Comparison of ENCODE assay signal across 18 cellular contexts in genomic region chr11:102117472-102118113, GRCh38. TPM values are rescaled to one million over a fixed set of nuclear protein-coding genes. Genes with fewer than 3 reads are reported as not detected.
DNase-seq lines count a peak whose midpoint lies in the region; ATAC-seq and TF ChIP-seq lines count a peak whose summit lies in the region.
"Had no signal": no experiment of that assay in that cellular context is flagged by ENCODE, and none has a peak within 500 bp of the region (broad histone marks: within the 10 kb centered on the region; RNA-seq: fewer than 3 reads in every experiment).

No MANE protein-coding gene starts in this region.

- BruUV-seq in HCT116 (replicated peaks; lab: Mats Ljungman, UMichigan) = no TSS peak

- H3K27ac Mint-ChIP-seq in activated naive CD4-positive, alpha-beta T cell treated with anti-CD3 and anti-CD28 coated beads, Interleukin-2, amount 50 U/mL, for 72 hours = no peak overlapping the region
- H3K27ac Mint-ChIP-seq: activated T-helper 17 cell treated with anti-CD3 and anti-CD28 coated beads, Interleukin-2, amount 50 U/mL, for 72 hours; CD4-positive, CD25-positive, alpha-beta regulatory T cell had no signal

- POLR2A ChIA-PET in HCT116 (lab: Charles Lee) = no interaction called here

- H3K27me3 ChIP-seq in HCT116 (ENCODE audit: insufficient read depth, low read length) (no peaks in the 10 kb centered on the region), hepatocyte (no peaks in the 10 kb centered on the region), thoracic aorta (replicated peaks; ENCODE audit: insufficient read depth) (no peaks in the 10 kb centered on the region)
- H3K27me3 ChIP-seq: suprapubic skin had no signal

- H3K9me3 ChIP-seq in HCT116 (ENCODE audit: control insufficient read depth in 1 of 2, insufficient read depth in 1 of 2, low read depth in 1 of 2, low read length in 2 of 2) (no peaks in the 10 kb centered on the region), hepatocyte (ENCODE audit: low read depth) (no peaks in the 10 kb centered on the region), thoracic aorta (no peaks in the 10 kb centered on the region)
- H3K9me3 ChIP-seq: mucosa of descending colon, suprapubic skin had no signal

- no peak for TF ChIP-seq POLR2A in HCT116 (IDR thresholded peaks at IDR 0.05; ENCODE audit: borderline replicate concordance, extremely low read depth, insufficient read depth, insufficient read length)

- H2AFZ ChIP-seq in HCT116 (ENCODE audit: low read depth, low read length, poor library complexity, severe bottlenecking) (no peak overlapping the region), hepatocyte (no peak overlapping the region)

- TF ChIP-seq CTCF in HCT116 (IDR thresholded peaks at IDR 0.05 in 2 of 3, conservative IDR thresholded peaks at IDR 0.05 in 1 of 3; ENCODE audit: borderline replicate concordance in 1 of 3, insufficient read depth in 1 of 3, low read depth in 2 of 3, low read length in 2 of 3) = no peak
- TF ChIP-seq CTCF in hepatocyte (IDR thresholded peaks at IDR 0.05; ENCODE audit: poor library complexity) = no peak
- TF ChIP-seq CTCF in thoracic aorta (IDR thresholded peaks at IDR 0.05) = no peak

- H3K36me3 ChIP-seq in HCT116 (ENCODE audit: control insufficient read depth in 1 of 2, insufficient read depth in 2 of 2, low read length in 2 of 2) (peaks cover 0 to 16% of the 10 kb centered on the region in 2 experiments; a peak in 1 of 4 replicates), hepatocyte (replicated peaks; ENCODE audit: insufficient read depth, low read depth) (no peaks in the 10 kb centered on the region), thoracic aorta (no peaks in the 10 kb centered on the region)
- H3K36me3 ChIP-seq: suprapubic skin had no signal

- H4K20me1 ChIP-seq in HCT116 (ENCODE audit: insufficient read depth) (no peaks in the 10 kb centered on the region), hepatocyte (ENCODE audit: insufficient read depth, poor library complexity, severe bottlenecking) (peaks cover 52% of the 10 kb centered on the region)

- no peak for TF ChIP-seq RAD21 in HCT116 (IDR thresholded peaks at IDR 0.05; ENCODE audit: low read depth)

- no peak overlapping the region for H3K9ac ChIP-seq in HCT116 (ENCODE audit: low read length)

- intact Hi-C loops in HCT116 (cut with micrococcal nuclease) = no loop called here

- no peaks in the 10 kb centered on the region for H3K36me3 Mint-ChIP-seq in activated naive CD4-positive, alpha-beta T cell treated with anti-CD3 and anti-CD28 coated beads, Interleukin-2, amount 50 U/mL, for 72 hours
- H3K36me3 Mint-ChIP-seq: CD4-positive, CD25-positive, alpha-beta regulatory T cell had no signal

- no peak for DNase-seq in HCT116 (ENCODE audit: low read depth, low spot score)
- DNase-seq in amniotic epithelial cell (ENCODE audit: low read depth) = peak; percentile 65
- no peak for DNase-seq in hepatocyte (ENCODE audit: low spot score)
- no peak for DNase-seq in thoracic aorta (ENCODE audit: low spot score)
- DNase-seq in activated naive CD4-positive, alpha-beta T cell treated with anti-CD3 and anti-CD28 coated beads, Interleukin-2, amount 50 U/mL, for 72 hours (ENCODE audit: low spot score in 2 of 2) = no peak
- DNase-seq in NCI-H1694 (lab: John Stamatoyannopoulos, UW) = no peak
- DNase-seq: activated CD4-positive, alpha-beta T cell treated with anti-CD3 and anti-CD28 coated beads, Interleukin-2, amount 50 U/mL, for 4 hours; anterior cingulate cortex; CD4-positive, CD25-positive, alpha-beta regulatory T cell; mucosa of descending colon; NCI-H1048; NCI-H2171 treated with DMSO at 0.1 percent for 48 hours; posterior cingulate gyrus; SIG-M5; stimulated activated CD4-positive, alpha-beta T cell treated with anti-CD3 and anti-CD28 coated beads, Interleukin-15, amount 100 ng/mL, for 24 hours had no signal

- whole genome bisulfite sequencing in hepatocyte (ENCODE audit: low lambda C conversion rate, missing lambda C conversion rate) = 21% methylated on average over 4 of the region's 4 CpGs

- no peaks in the 10 kb centered on the region for H3K9me2 ChIP-seq in HCT116 (ENCODE audit: insufficient read depth)
- H3K9me2 ChIP-seq in hepatocyte (replicated peaks; ENCODE audit: insufficient read depth) = no peaks in the 10 kb centered on the region

- CTCF ChIA-PET in HCT116 (lab: Charles Lee) = no interaction called here

- no peak overlapping the region for H3K4me3 ChIP-seq in HCT116 (replicated peaks in 1 of 2; ENCODE audit: low read depth in 1 of 2, low read length in 2 of 2)
- H3K4me3 ChIP-seq in hepatocyte = no peak overlapping the region
- peak overlapping the region; percentile 33 for H3K4me3 ChIP-seq in thoracic aorta
- H3K4me3 ChIP-seq: mucosa of descending colon, suprapubic skin had no signal

- no peak overlapping the region for H3K27ac ChIP-seq in HCT116 (ENCODE audit: low read depth, low read length)
- peak overlapping the region; percentile 97 for H3K27ac ChIP-seq in hepatocyte
- peak overlapping the region; percentile 16 to 26 for H3K27ac ChIP-seq in thoracic aorta
- H3K27ac ChIP-seq: suprapubic skin had no signal

- H3K4me1 ChIP-seq in HCT116 (ENCODE audit: control insufficient read depth in 1 of 2, insufficient read depth in 2 of 2, low read length in 2 of 2) (peaks cover 91 to 98% of the 10 kb centered on the region in 2 experiments), hepatocyte (ENCODE audit: insufficient read depth) (peaks cover 81% of the 10 kb centered on the region), thoracic aorta (ENCODE audit: control insufficient read depth in 1 of 2, low read depth in 2 of 2) (peaks cover 36 to 89% of the 10 kb centered on the region in 2 donors)

- peaks cover 100% of the 10 kb centered on the region for H3K79me2 ChIP-seq in HCT116 (ENCODE audit: insufficient read depth, low read length)
- peaks cover 95% of the 10 kb centered on the region for H3K79me2 ChIP-seq in hepatocyte

- H3K4me2 ChIP-seq in HCT116 (ENCODE audit: low read length) (peak overlapping the region; percentile 64; the same call in 1 of the 2 replicates), hepatocyte (peak overlapping the region; percentile 77)

- ATAC-seq in HCT116 (no peak), thoracic aorta (ENCODE audit: insufficient number of reproducible peaks, low FRiP score, low read depth) (no peak), HG02759 (IDR thresholded peaks at IDR 0.05; ENCODE audit: unreplicated experiment) (no peak)
- no peak for ATAC-seq in activated naive CD4-positive, alpha-beta T cell treated with anti-CD3 and anti-CD28 coated beads, Interleukin-2, amount 50 U/mL, for 72 hours
- ATAC-seq: activated T-helper 17 cell treated with anti-CD3 and anti-CD28 coated beads, Interleukin-2, amount 50 U/mL, for 72 hours; mucosa of descending colon had no signal

- RAD21 ChIA-PET in HCT116 (lab: Charles Lee; ENCODE audit: low non-redundant PET in 1 of 2, low total read pairs in 2 of 2, uncharacterized antibody in 2 of 2, unreplicated experiment in 2 of 2) = no interaction called here

- H3K9me3 Mint-ChIP-seq in activated naive CD4-positive, alpha-beta T cell treated with anti-CD3 and anti-CD28 coated beads, Interleukin-2, amount 50 U/mL, for 72 hours = no peaks in the 10 kb centered on the region
- H3K9me3 Mint-ChIP-seq: activated T-helper 17 cell treated with anti-CD3 and anti-CD28 coated beads, Interleukin-2, amount 50 U/mL, for 72 hours had no signal

TF ChIP-seq in HCT116, 20 proteins besides CTCF, POLR2A, EP300 and RAD21:
- no peak for TF ChIP-seq YY1 (IDR thresholded peaks at IDR 0.05; ENCODE audit: extremely low read depth, insufficient replicate concordance, low read depth, low read length)
- no peak for TF ChIP-seq EZH2 (IDR thresholded peaks at IDR 0.05)
- no peak for TF ChIP-seq POLR2AphosphoS5 (IDR thresholded peaks at IDR 0.05; ENCODE audit: low read depth, low read length)
- no peak for TF ChIP-seq EGR1 (IDR thresholded peaks at IDR 0.05; ENCODE audit: low read depth)
- TF ChIP-seq ZNF274 (IDR thresholded peaks at IDR 0.05; ENCODE audit: low read depth, low read length) = no peak
- TF ChIP-seq ELF1 (IDR thresholded peaks at IDR 0.05; ENCODE audit: borderline replicate concordance, low read depth) = no peak

RNA-seq across cellular contexts. Expression of gene YAP1, which starts 7.3 kb away (rescaled TPM):
- total RNA-seq in HCT116 (2021; ENCODE audit: unreplicated experiment) = 88.6 TPM
- 62.8 and 64.2 TPM in 2 replicates for polyA plus RNA-seq in HCT116 (2012)
- total RNA-seq in hepatocyte = 111 and 125 TPM in 2 replicates
- polyA plus RNA-seq in hepatocyte = 20.6 and 28.5 TPM in 2 replicates
- total RNA-seq in thoracic aorta = 100 to 1,000 TPM; 355 to 434 TPM
- total RNA-seq in activated naive CD4-positive, alpha-beta T cell treated with anti-CD3 and anti-CD28 coated beads, Interleukin-2, amount 50 U/mL, for 72 hours = under 1 TPM; 0.62 to 0.75 TPM
- total RNA-seq: CD4-positive, CD25-positive, alpha-beta regulatory T cell had no signal
- polyA plus RNA-seq: CD4-positive, CD25-positive, alpha-beta regulatory T cell had no signal

Comparison
In these comparisons a context has a peak if more than half of its experiments do, and no peak if none do; other contexts are left out.
1. RNA of gene YAP1, which starts 7.3 kb away (total RNA-seq): 355 to 434 TPM in thoracic aorta, 111 to 125 TPM in hepatocyte and 88.6 TPM in HCT116 (single experiment); 0.62 to 0.75 TPM in activated naive CD4-positive, alpha-beta T cell treated with anti-CD3 and anti-CD28 coated beads, Interleukin-2, amount 50 U/mL, for 72 hours; every median in the first group is over 10 times any median in the second.